Comparison of ENCODE assay signal across 8 cellular contexts in the genomic region with DNA sequence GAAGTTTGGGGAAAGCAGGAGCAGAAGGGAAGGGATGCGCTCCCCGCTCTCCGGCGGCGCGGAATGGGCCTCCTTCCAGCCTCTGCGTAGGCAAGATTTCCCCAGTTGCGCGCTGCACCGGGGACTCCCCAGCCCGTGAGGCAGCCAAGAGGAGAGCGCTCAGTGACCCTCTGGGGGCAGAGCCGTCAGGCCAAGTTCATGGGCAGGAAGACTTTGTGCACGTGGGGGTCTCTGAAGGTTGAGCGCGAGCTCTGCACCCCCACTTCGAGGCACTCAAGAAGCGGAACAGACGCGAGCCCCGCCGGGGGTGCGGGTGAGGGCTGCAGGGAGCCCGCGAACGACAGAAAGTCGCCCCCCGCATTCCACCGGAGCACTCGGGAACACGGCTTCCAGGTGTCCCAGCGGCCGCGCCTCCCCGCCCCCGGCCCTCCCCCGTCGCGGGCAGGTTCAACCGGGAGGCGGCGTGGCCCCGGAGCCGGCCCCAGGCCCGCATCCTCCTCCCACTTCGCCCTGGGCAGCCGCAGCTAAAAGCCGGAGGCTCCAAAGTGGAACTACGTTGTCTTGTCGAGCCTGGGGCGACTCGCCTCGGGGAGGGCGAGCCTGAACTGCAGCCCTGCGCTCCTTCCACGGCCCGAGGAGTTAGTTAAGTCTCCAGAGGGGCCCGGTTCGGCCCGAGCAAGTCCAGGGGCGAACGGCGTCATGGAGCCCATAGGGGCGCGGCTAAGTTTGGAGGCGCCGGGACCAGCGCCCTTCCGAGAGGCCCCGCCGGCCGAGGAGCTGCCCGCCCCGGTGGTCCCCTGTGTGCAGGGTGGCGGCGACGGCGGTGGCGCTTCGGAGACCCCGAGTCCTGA. TPM values are rescaled to one million over a fixed set of nuclear protein-coding genes. Genes with fewer than 3 reads are reported as not detected.
DNase-seq lines count a peak whose midpoint lies in the region; ATAC-seq and TF ChIP-seq lines count a peak whose summit lies in the region.

TSS of gene PPP1R3G (plus strand) at position 555 of the 851 bp plus-strand sequence. CDS start at position 700, 145 bp downstream.

- peaks cover 4% of the 10 kb centered on the region for H3K4me1 Mint-ChIP-seq in activated naive CD4-positive, alpha-beta T cell treated with anti-CD3 and anti-CD28 coated beads for 36 hours (ENCODE audit: low read depth)
- peaks cover 2% of the 10 kb centered on the region for H3K4me1 Mint-ChIP-seq in memory B cell

- H3K27me3 ChIP-seq in Panc1 (ENCODE audit: control insufficient read depth, insufficient read depth, low read length) (no peaks in the 10 kb centered on the region; the same call in 1 of the 2 replicates), duodenal mucosa (ENCODE audit: control insufficient read depth in 1 of 2, insufficient read depth in 2 of 2, low read length in 2 of 2) (peaks cover 10 to 27% of the 10 kb centered on the region in 2 donors), tibial nerve (no peaks in the 10 kb centered on the region)

- H3K27ac ChIP-seq in Panc1 (ENCODE audit: low read length), result no peak within 1 kb of the TSS
- peak within 1 kb of the TSS; percentile 6 for H3K27ac ChIP-seq in duodenal mucosa (ENCODE audit: low read depth, low read length)
- peak within 1 kb of the TSS; percentile 34 to 88 (median 72) for H3K27ac ChIP-seq in tibial nerve

- ATAC-seq in HG02970 (IDR thresholded peaks at IDR 0.05; ENCODE audit: low FRiP score, unreplicated experiment) (peak; percentile 35), Panc1 (peak; percentile 71), memory B cell (ENCODE audit: low read depth) (peak; percentile 70)

- POLR2A ChIA-PET in Panc1 (lab: Charles Lee), result no interaction called here

- H3K27ac Mint-ChIP-seq in activated naive CD4-positive, alpha-beta T cell treated with anti-CD3 and anti-CD28 coated beads for 36 hours, result no peak within 1 kb of the TSS
- H3K27ac Mint-ChIP-seq in memory B cell, result no peak within 1 kb of the TSS

- peak within 1 kb of the TSS in 1 of 2 donors; percentile 19 for H3K9ac ChIP-seq in duodenal mucosa (ENCODE audit: low read depth in 1 of 2, low read length in 2 of 2)

- no peaks in the 10 kb centered on the region for H3K36me3 Mint-ChIP-seq in activated naive CD4-positive, alpha-beta T cell treated with anti-CD3 and anti-CD28 coated beads for 36 hours (ENCODE audit: low read depth)
- no peaks in the 10 kb centered on the region for H3K36me3 Mint-ChIP-seq in memory B cell

- in situ Hi-C loops in Panc1 (cut with HindIII; ENCODE audit: low pct_unique_long_range_greater_than_20kb, low sequenced_read_pairs), result no loop called here

- intact Hi-C loops in activated naive CD4-positive, alpha-beta T cell treated with anti-CD3 and anti-CD28 coated beads for 36 hours (cut with micrococcal nuclease), result no loop called here
- intact Hi-C loops in Panc1 (cut with micrococcal nuclease; ENCODE audit: unreplicated experiment), result no loop called here

- H3K36me3 ChIP-seq in Panc1 (ENCODE audit: control insufficient read depth, insufficient read depth, low read length) (no peaks in the 10 kb centered on the region), duodenal mucosa (ENCODE audit: control insufficient read depth in 1 of 2, insufficient read depth in 2 of 2, low read length in 2 of 2) (no peaks in the 10 kb centered on the region), tibial nerve (no peaks in the 10 kb centered on the region)

- CTCF ChIA-PET in activated naive CD4-positive, alpha-beta T cell treated with anti-CD3 and anti-CD28 coated beads for 36 hours (lab: Charles Lee), result no interaction called here
- CTCF ChIA-PET in Panc1 (lab: Charles Lee), result interaction anchor here (0.6 kb wide), 1 partner anchor 347 kb away, joined by 4 read pairs; no protein-coding TSS in a partner anchor

- 1% methylated on average over 26 to 60 of the region's 81 CpGs for WGBS in tibial nerve, 2 donors

- TF ChIP-seq EP300 in tibial nerve (IDR thresholded peaks at IDR 0.05), result no peak

- TF ChIP-seq CTCF in Panc1 (IDR thresholded peaks at IDR 0.05) (no peak), tibial nerve (IDR thresholded peaks at IDR 0.05) (no peak)

- H3K27me3 Mint-ChIP-seq in activated naive CD4-positive, alpha-beta T cell treated with anti-CD3 and anti-CD28 coated beads for 36 hours (ENCODE audit: low read depth), result peaks cover 44% of the 10 kb centered on the region
- peaks cover 12% of the 10 kb centered on the region for H3K27me3 Mint-ChIP-seq in memory B cell

- H3K9me3 ChIP-seq in Panc1 (ENCODE audit: control insufficient read depth, insufficient read depth, low read depth, low read length) (no peaks in the 10 kb centered on the region), duodenal mucosa (ENCODE audit: control insufficient read depth in 1 of 2, low read length in 2 of 2) (no peaks in the 10 kb centered on the region), tibial nerve (no peaks in the 10 kb centered on the region)

- H3K4me3 ChIP-seq in Panc1 (ENCODE audit: low read depth in 2 of 2, low read length in 2 of 2) (peak within 1 kb of the TSS; percentile 48 to 61), duodenal mucosa (ENCODE audit: low read depth in 1 of 2, low read length in 2 of 2) (peak within 1 kb of the TSS; percentile 64 to 67), tibial nerve (peak within 1 kb of the TSS; percentile 42 to 70 (median 54))

- TF ChIP-seq POLR2A in tibial nerve (IDR thresholded peaks at IDR 0.05), result no peak

- peak within 1 kb of the TSS; percentile 73 for H3K4me3 Mint-ChIP-seq in activated naive CD4-positive, alpha-beta T cell treated with anti-CD3 and anti-CD28 coated beads for 36 hours
- H3K4me3 Mint-ChIP-seq in memory B cell, result peak within 1 kb of the TSS; percentile 85

- no peaks in the 10 kb centered on the region for H3K9me3 Mint-ChIP-seq in activated naive CD4-positive, alpha-beta T cell treated with anti-CD3 and anti-CD28 coated beads for 36 hours
- no peaks in the 10 kb centered on the region for H3K9me3 Mint-ChIP-seq in memory B cell

- no TSS peak for BruUV-seq in Panc1 (replicated peaks; lab: Mats Ljungman, UMichigan)

- H3K4me1 ChIP-seq in Panc1 (ENCODE audit: control insufficient read depth, insufficient read depth, low read length) (no peaks in the 10 kb centered on the region), duodenal mucosa (ENCODE audit: control insufficient read depth in 1 of 2, insufficient read depth in 2 of 2, low read length in 2 of 2) (peaks cover 0 to 13% of the 10 kb centered on the region in 2 donors), tibial nerve (peaks cover 0 to 19% (median 4%) of the 10 kb centered on the region in 4 donors)

- peak; percentile 28 for DNase-seq in activated naive CD4-positive, alpha-beta T cell treated with anti-CD3 and anti-CD28 coated beads for 36 hours
- no peak for DNase-seq in activated naive CD4-positive, alpha-beta T cell (lab: John Stamatoyannopoulos, UW)
- DNase-seq in Panc1 (ENCODE audit: low read depth, low spot score), result no peak
- DNase-seq in memory B cell (ENCODE audit: low spot score in 2 of 2), result peak; percentile 21 to 43
- DNase-seq in tibial nerve (ENCODE audit: low spot score in 2 of 2), result peak; percentile 21 to 26
- DNase-seq in NK-92 treated with Interleukin-12 subunit alpha and Interleukin-12 subunit beta, amount 100 ng/mL, for 24 hours (lab: John Stamatoyannopoulos, UW), result no peak

RNA-seq across cellular contexts. Expression of gene PPP1R3G, which starts in this region (rescaled TPM):
- not detected for total RNA-seq in activated naive CD4-positive, alpha-beta T cell treated with anti-CD3 and anti-CD28 coated beads for 36 hours
- 0.44 TPM for total RNA-seq in Panc1 (2021; ENCODE audit: unreplicated experiment)
- polyA plus RNA-seq in Panc1 (2012; ENCODE audit: insufficient read length), result 0.94 TPM
- total RNA-seq in tibial nerve, result 1 to 10 TPM; 1.3 to 5.1 (median 2.1) TPM

Comparison
In these comparisons a context has a peak if more than half of its experiments do, and no peak if none do; other contexts are left out.
1. Peak in DNase-seq in activated naive CD4-positive, alpha-beta T cell treated with anti-CD3 and anti-CD28 coated beads for 36 hours; RNA of the gene not detected or under 1 TPM.
2. Peak in ATAC-seq and H3K4me3 ChIP-seq in Panc1; RNA of the gene not detected or under 1 TPM.
3. DNase-seq: peak in memory B cell (2 of 2) and tibial nerve (2 of 2); none in activated naive CD4-positive, alpha-beta T cell (0 of 4), Panc1 (single experiment) and NK-92 treated with Interleukin-12 subunit alpha and Interleukin-12 subunit beta, amount 100 ng/mL, for 24 hours (single experiment).
4. Peak in every context shown above with its lines, with median percentiles within 50 percentile points of each other: ATAC-seq and H3K4me3 ChIP-seq.